15 cellular contexts compared by ENCODE assay signal in genomic region chr1:205528446-205528886, GRCh38. TPM values are rescaled to one million over a fixed set of nuclear protein-coding genes. Genes with fewer than 3 reads are reported as not detected.
A peak's percentile ranks its signal among the peaks of the same experiment; 100 is the strongest.
DNase-seq lines count a peak whose midpoint lies in the region; ATAC-seq and TF ChIP-seq lines count a peak whose summit lies in the region.
"Had no signal": no experiment of that assay in that cellular context is flagged by ENCODE, and none has a peak within 500 bp of the region (broad histone marks: within the 10 kb centered on the region; RNA-seq: fewer than 3 reads in every experiment).

No MANE protein-coding gene starts in this region.

- WGBS in SK-N-SH (ENCODE audit: low lambda C conversion rate): 36% methylated on average over 5 of the region's 9 CpGs

- no peaks in the 10 kb centered on the region for H3K9me3 Mint-ChIP-seq in stimulated activated effector memory CD8-positive, alpha-beta T cell treated with anti-CD3 and anti-CD28 coated beads, Interleukin-12 subunit alpha, Interleukin-12 subunit beta, amount 100 ng/mL, for 72 hours
- no peaks in the 10 kb centered on the region for H3K9me3 Mint-ChIP-seq in Caco-2 (ENCODE audit: unreplicated experiment)
- H3K9me3 Mint-ChIP-seq: activated CD4-positive, alpha-beta T cell treated with anti-CD3 and anti-CD28 coated beads, Interleukin-2, amount 10 ng/mL, durations not matched to agents 7 days and 5 days had no signal

- CTCF ChIA-PET in AG04449 (lab: Yijun Ruan, JAX) (interaction anchor here (0.6 to 14.6 kb wide), 30 partner anchors 9 to 552 kb away, joined by 3 to 709 read pairs (median 5); partner anchors contain the start of gene ELK4), SK-N-SH (lab: Yijun Ruan, JAX) (interaction anchor here (0.6 to 24.3 kb wide), 38 partner anchors 9 to 552 kb away, joined by 3 to 1333 read pairs (median 5); partner anchors contain the start of genes CDK18 and ELK4), Caco-2 (lab: Charles Lee) (interaction anchor here (0.6 to 1.3 kb wide), 10 partner anchors 13 to 198 kb away, joined by 3 to 23 read pairs (median 3); partner anchors contain the start of gene ELK4)

- ATAC-seq in stimulated activated effector memory CD8-positive, alpha-beta T cell treated with anti-CD3 and anti-CD28 coated beads, Interleukin-12 subunit alpha, Interleukin-12 subunit beta, amount 100 ng/mL, for 72 hours: no peak

- H4K20me1 ChIP-seq in SK-N-SH (ENCODE audit: insufficient read depth): no peaks in the 10 kb centered on the region

- H3K36me3 Mint-ChIP-seq in stimulated activated effector memory CD8-positive, alpha-beta T cell treated with anti-CD3 and anti-CD28 coated beads, Interleukin-12 subunit alpha, Interleukin-12 subunit beta, amount 100 ng/mL, for 72 hours: no peaks in the 10 kb centered on the region
- peaks cover 7% of the 10 kb centered on the region for H3K36me3 Mint-ChIP-seq in Caco-2 (ENCODE audit: insufficient read depth, unreplicated experiment)
- H3K36me3 Mint-ChIP-seq: activated naive CD8-positive, alpha-beta T cell had no signal

- no peak overlapping the region for H3K9ac ChIP-seq in SK-N-SH
- H3K9ac ChIP-seq in iPS-20b (ENCODE audit: low read depth, low read length): no peak overlapping the region

- BruUV-seq in Caco-2 (replicated peaks; lab: Mats Ljungman, UMichigan): no TSS peak

- no peak overlapping the region for H3K4me3 Mint-ChIP-seq in stimulated activated effector memory CD8-positive, alpha-beta T cell treated with anti-CD3 and anti-CD28 coated beads, Interleukin-12 subunit alpha, Interleukin-12 subunit beta, amount 100 ng/mL, for 72 hours
- no peak overlapping the region for H3K4me3 Mint-ChIP-seq in Caco-2 (ENCODE audit: unreplicated experiment)
- H3K4me3 Mint-ChIP-seq: activated CD4-positive, alpha-beta T cell treated with anti-CD3 and anti-CD28 coated beads, Interleukin-2, amount 10 ng/mL, durations not matched to agents 7 days and 5 days had no signal

- H3K4me2 ChIP-seq in SK-N-SH: peak overlapping the region; percentile 74

- H3K27me3 Mint-ChIP-seq in Caco-2 (ENCODE audit: insufficient read depth, unreplicated experiment): peaks cover 4% of the 10 kb centered on the region
- H3K27me3 Mint-ChIP-seq: activated CD4-positive, alpha-beta T cell treated with anti-CD3 and anti-CD28 coated beads, Interleukin-2, amount 10 ng/mL, durations not matched to agents 7 days and 5 days; activated naive CD8-positive, alpha-beta T cell had no signal

- H3K79me2 ChIP-seq in SK-N-SH (ENCODE audit: insufficient read depth): no peaks in the 10 kb centered on the region

- no peak overlapping the region for H3K27ac Mint-ChIP-seq in stimulated activated effector memory CD8-positive, alpha-beta T cell treated with anti-CD3 and anti-CD28 coated beads, Interleukin-12 subunit alpha, Interleukin-12 subunit beta, amount 100 ng/mL, for 72 hours
- H3K27ac Mint-ChIP-seq in Caco-2 (ENCODE audit: unreplicated experiment): no peak overlapping the region
- H3K27ac Mint-ChIP-seq: activated CD4-positive, alpha-beta T cell treated with anti-CD3 and anti-CD28 coated beads, Interleukin-2, amount 10 ng/mL, durations not matched to agents 7 days and 5 days; activated naive CD8-positive, alpha-beta T cell had no signal

- no peak for DNase-seq in AG04449 (ENCODE audit: low read depth, low spot score)
- DNase-seq in HAP-1 (ENCODE audit: low spot score in 2 of 2): peak; percentile 20 to 54
- no peak for DNase-seq in SK-N-SH
- DNase-seq in NCI-H2227 (lab: John Stamatoyannopoulos, UW; ENCODE audit: unreplicated experiment): no peak
- no peak for DNase-seq in vagina (ENCODE audit: extremely low spot score in 2 of 2)
- DNase-seq in stimulated activated effector memory CD8-positive, alpha-beta T cell treated with anti-CD3 and anti-CD28 coated beads, Interleukin-12 subunit alpha, Interleukin-12 subunit beta, amount 100 ng/mL, for 72 hours (ENCODE audit: low spot score in 2 of 2): no peak
- no peak for DNase-seq in Caco-2
- DNase-seq: MV-4-11 had no signal

- intact Hi-C loops in vagina (cut with DNase I) (loop anchor here (5.0 kb wide), 1 partner anchor 41 kb away; no protein-coding TSS in a partner anchor), Caco-2 (cut with micrococcal nuclease; ENCODE audit: unreplicated experiment) (no loop called here)

- POLR2A ChIA-PET in AG04449 (lab: Yijun Ruan, JAX): interaction anchor here (0.6 kb wide), 1 partner anchor 329 kb away, joined by 3 read pairs; no protein-coding TSS in a partner anchor
- POLR2A ChIA-PET in SK-N-SH (lab: Yijun Ruan, JAX): interaction anchor here (0.7 to 1.3 kb wide), 3 partner anchors 15 to 129 kb away, joined by 3 to 11 read pairs (median 4); partner anchors contain the start of gene ELK4
- POLR2A ChIA-PET in Caco-2 (lab: Charles Lee): no interaction called here

- no peaks in the 10 kb centered on the region for H3K9me2 ChIP-seq in SK-N-SH

- no peak overlapping the region for H3K27ac ChIP-seq in SK-N-SH (ENCODE audit: low read depth in 2 of 2, low read length in 1 of 2)
- no peak overlapping the region for H3K27ac ChIP-seq in iPS-20b (ENCODE audit: low read length)
- no peak overlapping the region for H3K27ac ChIP-seq in vagina
- H3K27ac ChIP-seq: pancreas, stomach had no signal

- H3K4me1 Mint-ChIP-seq in stimulated activated effector memory CD8-positive, alpha-beta T cell treated with anti-CD3 and anti-CD28 coated beads, Interleukin-12 subunit alpha, Interleukin-12 subunit beta, amount 100 ng/mL, for 72 hours: peaks cover 10% of the 10 kb centered on the region
- no peaks in the 10 kb centered on the region for H3K4me1 Mint-ChIP-seq in Caco-2 (ENCODE audit: low read depth, unreplicated experiment)
- H3K4me1 Mint-ChIP-seq: activated CD4-positive, alpha-beta T cell treated with anti-CD3 and anti-CD28 coated beads, Interleukin-2, amount 10 ng/mL, durations not matched to agents 7 days and 5 days had no signal

- H3K36me3 ChIP-seq in HAP-1 (replicated peaks): no peaks in the 10 kb centered on the region
- no peaks in the 10 kb centered on the region for H3K36me3 ChIP-seq in SK-N-SH (replicated peaks in 1 of 2; ENCODE audit: control insufficient read depth in 1 of 2, insufficient read depth in 2 of 2, low read length in 1 of 2)
- H3K36me3 ChIP-seq in iPS-20b (ENCODE audit: insufficient read depth, low read depth, low read length): peaks cover 39% of the 10 kb centered on the region
- no peaks in the 10 kb centered on the region for H3K36me3 ChIP-seq in vagina
- no peaks in the 10 kb centered on the region; the same call in 1 of the 2 replicates for H3K36me3 ChIP-seq in Caco-2 (ENCODE audit: control insufficient read depth, insufficient read depth, low read length)
- H3K36me3 ChIP-seq: gastrocnemius medialis, pancreas had no signal

- H2AFZ ChIP-seq in SK-N-SH (ENCODE audit: low read depth): no peak overlapping the region

- TF ChIP-seq CTCF in AG04449 (IDR thresholded peaks at IDR 0.05; ENCODE audit: insufficient read depth, low read length, missing control alignments) (no peak), SK-N-SH (IDR thresholded peaks at IDR 0.05) (no peak), vagina (IDR thresholded peaks at IDR 0.05) (no peak), Caco-2 (IDR thresholded peaks at IDR 0.05; ENCODE audit: insufficient read depth in 1 of 2, low read depth in 1 of 2, low read length in 1 of 2, severe bottlenecking in 1 of 2, unreplicated experiment in 1 of 2) (no peak)

- H3F3A ChIP-seq in SK-N-SH (replicated peaks; ENCODE audit: insufficient read depth): no peaks in the 10 kb centered on the region

- H3K9me3 ChIP-seq in HAP-1 (no peaks in the 10 kb centered on the region), SK-N-SH (no peaks in the 10 kb centered on the region), iPS-20b (ENCODE audit: insufficient read depth, low read depth, low read length) (no peaks in the 10 kb centered on the region), vagina (no peaks in the 10 kb centered on the region), Caco-2 (no peaks in the 10 kb centered on the region)
- H3K9me3 ChIP-seq: gastrocnemius medialis, pancreas, Peyer's patch, stomach had no signal

- in situ Hi-C loops in HAP-1 (cut with MboI; ENCODE audit: low sequenced_read_pairs): loop anchor here (10.0 kb wide), 1 partner anchor 254 kb away; no protein-coding TSS in a partner anchor

- H3K27me3 ChIP-seq in HAP-1 (ENCODE audit: low read depth) (no peaks in the 10 kb centered on the region), SK-N-SH (ENCODE audit: insufficient read depth) (no peaks in the 10 kb centered on the region), iPS-20b (ENCODE audit: insufficient read depth, low read length) (no peaks in the 10 kb centered on the region), vagina (no peaks in the 10 kb centered on the region), Caco-2 (replicated peaks; ENCODE audit: control insufficient read depth, insufficient read depth, low read length) (no peaks in the 10 kb centered on the region)
- H3K27me3 ChIP-seq: pancreas, Peyer's patch had no signal

- TF ChIP-seq POLR2A in vagina (IDR thresholded peaks at IDR 0.05): no peak

- H3K4me1 ChIP-seq in HAP-1 (peaks cover 12% of the 10 kb centered on the region), SK-N-SH (ENCODE audit: control insufficient read depth in 1 of 2, insufficient read depth in 2 of 2, low read depth in 1 of 2, low read length in 1 of 2) (peaks cover 0 to 14% of the 10 kb centered on the region in 2 experiments; a peak in 1 of 4 replicates), iPS-20b (ENCODE audit: insufficient read depth, low read length) (0 out of 2 replicates have a peak, but pooled peaks cover 5% of the 10 kb centered on the region), vagina (peaks cover 6% of the 10 kb centered on the region), Caco-2 (no peaks in the 10 kb centered on the region)
- H3K4me1 ChIP-seq: pancreas had no signal

- H3K4me3 ChIP-seq in AG04449 (ENCODE audit: low read depth, low read length): peak overlapping the region; percentile 15; the same call in 1 of the 2 replicates
- peak overlapping the region; percentile 22 for H3K4me3 ChIP-seq in HAP-1
- peak overlapping the region; percentile 40 to 59; a peak in 2 of 4 replicates for H3K4me3 ChIP-seq in SK-N-SH (ENCODE audit: low read depth in 2 of 2, low read length in 1 of 2)
- H3K4me3 ChIP-seq in iPS-20b (ENCODE audit: low read length): peak overlapping the region; percentile 3; the same call in 1 of the 2 replicates
- no peak overlapping the region for H3K4me3 ChIP-seq in vagina
- no peak overlapping the region for H3K4me3 ChIP-seq in Caco-2 (ENCODE audit: low read depth, low read length)

- no peak for TF ChIP-seq RAD21 in SK-N-SH (IDR thresholded peaks at IDR 0.05; ENCODE audit: low read length)

- no peak for TF ChIP-seq EP300 in SK-N-SH (IDR thresholded peaks at IDR 0.05; ENCODE audit: borderline replicate concordance in 1 of 2, low read depth in 1 of 2, low read length in 1 of 2)

TF ChIP-seq in SK-N-SH, 30 proteins besides CTCF, POLR2A, EP300 and RAD21 (continues in another document):
- TF ChIP-seq TAF1 (IDR thresholded peaks at IDR 0.05; ENCODE audit: borderline replicate concordance, low read depth, low read length) (no peak), SMC3 (IDR thresholded peaks at IDR 0.05; ENCODE audit: low read depth, low read length) (no peak)

RNA-seq across cellular contexts. Expression of gene CDK18, which starts 24.0 kb away (rescaled TPM):
- 2.5 and 3.1 TPM in 2 replicates for polyA plus RNA-seq in SK-N-SH (2012; rRNA removed)
- 0.80 and 1.3 TPM in 2 replicates for polyA plus RNA-seq in SK-N-SH (2012; cell fraction: cytosol; rRNA removed)
- 10.6 and 12.1 TPM in 2 replicates for polyA plus RNA-seq in SK-N-SH (2012; cell fraction: nucleus; rRNA removed)
- total RNA-seq in vagina: 27.0 TPM
- total RNA-seq in Caco-2 (2022): 17.0 and 18.5 TPM in 2 replicates

Comparison
In these comparisons a context has a peak if more than half of its experiments do, and no peak if none do; other contexts are left out.
1. DNase-seq: peak in HAP-1 (2 of 2); none in AG04449 (single experiment), SK-N-SH (single experiment), NCI-H2227 (single experiment), vagina (0 of 2), stimulated activated effector memory CD8-positive, alpha-beta T cell treated with anti-CD3 and anti-CD28 coated beads, Interleukin-12 subunit alpha, Interleukin-12 subunit beta, amount 100 ng/mL, for 72 hours (0 of 2) and Caco-2 (0 of 2).
2. H3K4me3 ChIP-seq: peak in AG04449 (single experiment), HAP-1 (single experiment), SK-N-SH (2 of 2) and iPS-20b (single experiment); none in vagina (0 of 2) and Caco-2 (single experiment).